Comparison of ENCODE assay signal across 21 cellular contexts in the genomic region with DNA sequence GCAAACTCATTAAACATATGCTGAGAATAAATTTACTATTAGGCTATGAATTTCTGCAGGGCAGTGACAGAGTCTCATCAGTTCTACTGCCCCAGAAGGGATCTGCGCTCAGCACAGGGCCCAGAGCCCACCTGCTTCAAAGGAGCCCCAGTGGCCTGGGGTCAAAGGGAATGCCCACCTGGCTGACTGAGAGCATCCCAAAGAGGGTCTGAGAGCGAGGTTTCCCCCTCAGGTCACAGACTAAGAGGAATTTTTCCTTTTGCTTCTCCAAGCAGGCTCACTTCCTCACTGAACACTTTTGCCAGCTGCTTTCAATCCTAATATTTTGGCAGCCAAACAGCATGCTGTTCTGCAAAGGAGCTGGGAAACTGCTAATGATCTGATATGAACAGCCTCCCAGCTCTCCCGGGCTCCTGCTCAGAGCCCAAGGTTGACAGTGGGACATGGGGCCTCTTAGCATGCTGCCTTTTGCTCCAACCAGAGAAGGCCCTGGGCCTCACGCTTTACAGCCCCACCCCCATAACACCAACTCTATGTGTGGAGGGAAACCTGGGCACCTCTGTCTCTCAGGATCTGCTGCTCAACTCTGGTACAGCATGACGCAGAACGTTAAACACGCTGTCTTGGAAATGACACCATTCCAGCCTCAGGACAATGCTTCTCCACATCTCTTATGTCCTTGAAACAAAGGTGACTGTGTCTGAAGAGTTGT.
DNase-seq lines count a peak whose midpoint lies in the region; ATAC-seq and TF ChIP-seq lines count a peak whose summit lies in the region.
"Had no signal": no experiment of that assay in that cellular context is flagged by ENCODE, and none has a peak within 500 bp of the region (broad histone marks: within the 10 kb centered on the region; RNA-seq: fewer than 3 reads in every experiment).

No MANE protein-coding gene starts in this region.

- H3K27ac ChIP-seq in GM23338 (ENCODE audit: low read depth) (no peak overlapping the region), esophagus muscularis mucosa (replicated peaks in 1 of 4) (no peak overlapping the region), lower lobe of right lung (no peak overlapping the region)
- H3K27ac ChIP-seq: C4-2B, HL-60 had no signal

- H3K79me2 ChIP-seq in GM23338 (replicated peaks; ENCODE audit: insufficient read depth), result no peaks in the 10 kb centered on the region

- H3K36me3 Mint-ChIP-seq in GM23338 (ENCODE audit: low read depth), result no peaks in the 10 kb centered on the region

- 50% methylated on average over 6 of the region's 7 CpGs for WGBS in esophagus muscularis mucosa

- H3K9me3 ChIP-seq in esophagus muscularis mucosa (no peaks in the 10 kb centered on the region), lower lobe of right lung (no peaks in the 10 kb centered on the region)

- H3K4me3 ChIP-seq in AG10803 (ENCODE audit: low read length) (no peak overlapping the region), GM23338 (no peak overlapping the region), esophagus muscularis mucosa (no peak overlapping the region), lower lobe of right lung (no peak overlapping the region)

- no peak for TF ChIP-seq CTCF in AG10803 (conservative IDR thresholded peaks at IDR 0.05; ENCODE audit: low read length)
- TF ChIP-seq CTCF in GM23338 (conservative IDR thresholded peaks at IDR 0.05; ENCODE audit: low read depth in 2 of 2), result no peak
- TF ChIP-seq CTCF in esophagus muscularis mucosa (IDR thresholded peaks at IDR 0.05), result no peak
- no peak for TF ChIP-seq CTCF in lower lobe of right lung (IDR thresholded peaks at IDR 0.05)

- intact Hi-C loops in esophagus muscularis mucosa (cut with DNase I) (no loop called here), lower lobe of right lung (cut with DNase I) (no loop called here)

- H3K27me3 ChIP-seq in GM23338 (ENCODE audit: insufficient read depth) (no peaks in the 10 kb centered on the region), esophagus muscularis mucosa (no peaks in the 10 kb centered on the region), lower lobe of right lung (ENCODE audit: low read depth) (no peaks in the 10 kb centered on the region)

- H3K36me3 ChIP-seq in GM23338 (ENCODE audit: insufficient read depth) (no peaks in the 10 kb centered on the region), esophagus muscularis mucosa (no peaks in the 10 kb centered on the region), lower lobe of right lung (no peaks in the 10 kb centered on the region)

- H3K4me1 ChIP-seq in GM23338 (ENCODE audit: insufficient read depth), result peaks cover 6% of the 10 kb centered on the region
- peaks cover 0 to 14% (median 12%) of the 10 kb centered on the region in 4 donors for H3K4me1 ChIP-seq in esophagus muscularis mucosa
- no peaks in the 10 kb centered on the region for H3K4me1 ChIP-seq in lower lobe of right lung

- no peak for TF ChIP-seq EP300 in esophagus muscularis mucosa (IDR thresholded peaks at IDR 0.05)

- H3K4me1 Mint-ChIP-seq in GM23338, result peaks cover 3% of the 10 kb centered on the region; the same call in 2 of the 3 replicates
- H3K4me1 Mint-ChIP-seq: IgD-negative memory B cell had no signal

- peak overlapping the region; percentile 38; the same call in 1 of the 2 replicates for H2AFZ ChIP-seq in GM23338

- H3K27me3 Mint-ChIP-seq in GM23338 (ENCODE audit: insufficient read depth, low read depth, poor library complexity), result peaks cover 3% of the 10 kb centered on the region

- no peak overlapping the region for H3K4me3 Mint-ChIP-seq in GM23338
- H3K4me3 Mint-ChIP-seq: IgD-negative memory B cell had no signal

- H3K9me2 ChIP-seq in GM23338 (ENCODE audit: insufficient read depth), result no peaks in the 10 kb centered on the region

- no peaks in the 10 kb centered on the region for H3K9me3 Mint-ChIP-seq in GM23338
- H3K9me3 Mint-ChIP-seq: IgD-negative memory B cell had no signal

- H4K20me1 ChIP-seq in GM23338 (replicated peaks; ENCODE audit: insufficient read depth), result no peaks in the 10 kb centered on the region

- no peak for TF ChIP-seq POLR2A in esophagus muscularis mucosa (IDR thresholded peaks at IDR 0.05; ENCODE audit: low read depth)

- no peaks in the 10 kb centered on the region for H3F3A ChIP-seq in GM23338 (replicated peaks; ENCODE audit: low read depth)

- ATAC-seq in GM23338 (no peak; the same call in 2 of the 3 replicates), lower lobe of right lung (peak; percentile 55 to 59), GM18519 (IDR thresholded peaks at IDR 0.05; ENCODE audit: low FRiP score, unreplicated experiment) (no peak), GM18873 (IDR thresholded peaks at IDR 0.05; ENCODE audit: low FRiP score, unreplicated experiment) (no peak)

- peak; percentile 20 for DNase-seq in AG10803 (ENCODE audit: low read depth)
- DNase-seq in GM23338 (ENCODE audit: low spot score), result no peak
- DNase-seq in esophagus muscularis mucosa (ENCODE audit: extremely low spot score), result peak; percentile 86
- DNase-seq in lower lobe of right lung, result no peak
- no peak for DNase-seq in NCI-H2107 (lab: John Stamatoyannopoulos, UW)
- DNase-seq in NCI-H774 (lab: John Stamatoyannopoulos, UW), result no peak
- DNase-seq: ACHN, AML-193, DMS79 treated with DMSO at 0.1 percent for 48 hours, HCEC 1CT, Karpas-422, NCI-H1436, NCI-H2029 treated with DMSO at 0.1 percent for 48 hours, NCI-H510A, NCI-H748 treated with DMSO at 0.1 percent for 48 hours, SIG-M5 had no signal

- H3K4me2 ChIP-seq in GM23338, result no peak overlapping the region

- H3K27ac Mint-ChIP-seq in GM23338, result no peak overlapping the region
- H3K27ac Mint-ChIP-seq: IgD-negative memory B cell had no signal

TF ChIP-seq in GM23338, 12 proteins besides CTCF, POLR2A, EP300 and RAD21:
- TF ChIP-seq CREB1 (CRISPR knock-in tag; IDR thresholded peaks at IDR 0.05; ENCODE audit: low read depth) (no peak), JUNB (IDR thresholded peaks at IDR 0.05; ENCODE audit: unreplicated experiment) (no peak), POLR2AphosphoS5 (IDR thresholded peaks at IDR 0.05; ENCODE audit: low read depth) (no peak), STAT1 (IDR thresholded peaks at IDR 0.05; ENCODE audit: unreplicated experiment) (no peak), NANOG (IDR thresholded peaks at IDR 0.05; ENCODE audit: borderline replicate concordance) (no peak), ZNF114 (CRISPR knock-in tag; IDR thresholded peaks at IDR 0.05) (no peak)
- TF ChIP-seq, protein P1, sequence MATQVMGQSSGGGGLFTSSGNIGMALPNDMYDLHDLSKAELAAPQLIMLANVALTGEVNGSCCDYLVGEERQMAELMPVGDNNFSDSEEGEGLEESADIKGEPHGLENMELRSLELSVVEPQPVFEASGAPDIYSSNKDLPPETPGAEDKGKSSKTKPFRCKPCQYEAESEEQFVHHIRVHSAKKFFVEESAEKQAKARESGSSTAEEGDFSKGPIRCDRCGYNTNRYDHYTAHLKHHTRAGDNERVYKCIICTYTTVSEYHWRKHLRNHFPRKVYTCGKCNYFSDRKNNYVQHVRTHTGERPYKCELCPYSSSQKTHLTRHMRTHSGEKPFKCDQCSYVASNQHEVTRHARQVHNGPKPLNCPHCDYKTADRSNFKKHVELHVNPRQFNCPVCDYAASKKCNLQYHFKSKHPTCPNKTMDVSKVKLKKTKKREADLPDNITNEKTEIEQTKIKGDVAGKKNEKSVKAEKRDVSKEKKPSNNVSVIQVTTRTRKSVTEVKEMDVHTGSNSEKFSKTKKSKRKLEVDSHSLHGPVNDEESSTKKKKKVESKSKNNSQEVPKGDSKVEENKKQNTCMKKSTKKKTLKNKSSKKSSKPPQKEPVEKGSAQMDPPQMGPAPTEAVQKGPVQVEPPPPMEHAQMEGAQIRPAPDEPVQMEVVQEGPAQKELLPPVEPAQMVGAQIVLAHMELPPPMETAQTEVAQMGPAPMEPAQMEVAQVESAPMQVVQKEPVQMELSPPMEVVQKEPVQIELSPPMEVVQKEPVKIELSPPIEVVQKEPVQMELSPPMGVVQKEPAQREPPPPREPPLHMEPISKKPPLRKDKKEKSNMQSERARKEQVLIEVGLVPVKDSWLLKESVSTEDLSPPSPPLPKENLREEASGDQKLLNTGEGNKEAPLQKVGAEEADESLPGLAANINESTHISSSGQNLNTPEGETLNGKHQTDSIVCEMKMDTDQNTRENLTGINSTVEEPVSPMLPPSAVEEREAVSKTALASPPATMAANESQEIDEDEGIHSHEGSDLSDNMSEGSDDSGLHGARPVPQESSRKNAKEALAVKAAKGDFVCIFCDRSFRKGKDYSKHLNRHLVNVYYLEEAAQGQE (IDR thresholded peaks at IDR 0.05; ENCODE audit: unreplicated experiment), result no peak
- TF ChIP-seq, protein P2, sequence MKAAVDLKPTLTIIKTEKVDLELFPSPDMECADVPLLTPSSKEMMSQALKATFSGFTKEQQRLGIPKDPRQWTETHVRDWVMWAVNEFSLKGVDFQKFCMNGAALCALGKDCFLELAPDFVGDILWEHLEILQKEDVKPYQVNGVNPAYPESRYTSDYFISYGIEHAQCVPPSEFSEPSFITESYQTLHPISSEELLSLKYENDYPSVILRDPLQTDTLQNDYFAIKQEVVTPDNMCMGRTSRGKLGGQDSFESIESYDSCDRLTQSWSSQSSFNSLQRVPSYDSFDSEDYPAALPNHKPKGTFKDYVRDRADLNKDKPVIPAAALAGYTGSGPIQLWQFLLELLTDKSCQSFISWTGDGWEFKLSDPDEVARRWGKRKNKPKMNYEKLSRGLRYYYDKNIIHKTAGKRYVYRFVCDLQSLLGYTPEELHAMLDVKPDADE (IDR thresholded peaks at IDR 0.05), result no peak
TF ChIP-seq in GM23338: peak in this region for 0.

Comparison
In these comparisons a context has a peak if more than half of its experiments do, and no peak if none do; other contexts are left out.
1. DNase-seq: peak in AG10803 (single experiment) and esophagus muscularis mucosa (single experiment); none in GM23338 (single experiment), lower lobe of right lung (single experiment), NCI-H2107 (single experiment) and NCI-H774 (single experiment).
2. ATAC-seq: peak in lower lobe of right lung (2 of 2); none in GM23338 (single experiment), GM18519 (single experiment) and GM18873 (single experiment).